1 cellular context compared by ENCODE assay signal in the genomic region with DNA sequence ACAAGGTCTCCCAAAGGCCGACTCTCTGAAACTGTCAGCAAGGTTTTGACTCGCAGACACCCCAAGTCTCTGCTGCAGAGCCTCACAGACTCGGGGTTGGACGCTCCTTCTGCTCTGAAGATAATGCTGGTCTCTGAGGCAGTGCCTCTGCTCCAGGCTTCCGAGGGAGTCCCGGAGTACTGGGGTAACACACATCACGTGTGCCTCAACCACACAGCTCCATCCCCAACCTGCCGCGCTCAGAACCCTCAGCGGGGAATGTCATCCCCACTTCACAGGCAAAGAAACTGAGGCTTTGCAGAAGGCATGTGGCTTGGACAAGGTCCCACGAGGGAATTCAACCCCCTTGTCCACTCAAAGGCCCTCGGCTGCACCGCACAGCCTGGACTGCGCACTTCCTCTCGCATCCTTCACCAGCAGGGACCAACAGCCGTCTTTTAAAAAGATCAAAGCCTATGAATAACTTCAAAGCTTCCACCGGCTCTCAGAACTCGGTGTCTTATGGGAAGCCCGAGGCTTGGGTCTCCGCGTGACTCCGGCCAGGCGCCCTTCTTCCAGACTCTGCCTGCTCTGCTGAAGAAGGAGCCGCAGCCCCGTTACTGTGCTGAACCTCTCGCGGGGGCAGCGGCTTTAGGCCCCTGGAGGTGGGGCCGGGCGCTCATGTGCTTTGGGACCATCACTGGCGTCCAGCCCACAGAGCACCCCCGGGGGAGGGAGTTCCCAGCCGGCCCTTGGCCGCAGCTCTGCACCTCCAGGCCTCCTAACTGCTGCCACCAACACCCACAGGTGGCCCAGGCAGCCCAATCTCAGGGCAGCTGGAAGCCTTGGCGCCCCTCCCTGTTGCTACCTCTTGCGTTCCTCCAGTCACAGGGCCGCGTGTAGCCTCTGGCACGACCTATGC.
TF ChIP-seq lines count a peak whose summit lies in the region.

No MANE protein-coding gene starts in this region.

TF ChIP-seq in endothelial cell of umbilical vein, 7 proteins besides CTCF, POLR2A, EP300 and RAD21:
- TF ChIP-seq JUN (IDR thresholded peaks at IDR 0.05; ENCODE audit: borderline replicate concordance, insufficient read depth, insufficient read length, low read depth): no peak
- TF ChIP-seq MYC (IDR thresholded peaks at IDR 0.05; ENCODE audit: low read depth, low read length): no peak
- no peak for TF ChIP-seq GATA2 (IDR thresholded peaks at IDR 0.05; ENCODE audit: insufficient read depth, insufficient read length, low read depth, low read length)
- TF ChIP-seq FOS (IDR thresholded peaks at IDR 0.05; ENCODE audit: borderline replicate concordance, insufficient read depth, low read length): no peak
- TF ChIP-seq EZH2 (IDR thresholded peaks at IDR 0.05; ENCODE audit: borderline replicate concordance, low read depth, low read length, severe bottlenecking): no peak
- no peak for TF ChIP-seq POLR2AphosphoS5 (IDR thresholded peaks at IDR 0.05; ENCODE audit: insufficient read depth, low read depth, low read length)
- TF ChIP-seq, protein P1, sequence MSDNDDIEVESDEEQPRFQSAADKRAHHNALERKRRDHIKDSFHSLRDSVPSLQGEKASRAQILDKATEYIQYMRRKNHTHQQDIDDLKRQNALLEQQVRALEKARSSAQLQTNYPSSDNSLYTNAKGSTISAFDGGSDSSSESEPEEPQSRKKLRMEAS (IDR thresholded peaks at IDR 0.05; ENCODE audit: insufficient read depth, insufficient read length): no peak
